In the genomic region with DNA sequence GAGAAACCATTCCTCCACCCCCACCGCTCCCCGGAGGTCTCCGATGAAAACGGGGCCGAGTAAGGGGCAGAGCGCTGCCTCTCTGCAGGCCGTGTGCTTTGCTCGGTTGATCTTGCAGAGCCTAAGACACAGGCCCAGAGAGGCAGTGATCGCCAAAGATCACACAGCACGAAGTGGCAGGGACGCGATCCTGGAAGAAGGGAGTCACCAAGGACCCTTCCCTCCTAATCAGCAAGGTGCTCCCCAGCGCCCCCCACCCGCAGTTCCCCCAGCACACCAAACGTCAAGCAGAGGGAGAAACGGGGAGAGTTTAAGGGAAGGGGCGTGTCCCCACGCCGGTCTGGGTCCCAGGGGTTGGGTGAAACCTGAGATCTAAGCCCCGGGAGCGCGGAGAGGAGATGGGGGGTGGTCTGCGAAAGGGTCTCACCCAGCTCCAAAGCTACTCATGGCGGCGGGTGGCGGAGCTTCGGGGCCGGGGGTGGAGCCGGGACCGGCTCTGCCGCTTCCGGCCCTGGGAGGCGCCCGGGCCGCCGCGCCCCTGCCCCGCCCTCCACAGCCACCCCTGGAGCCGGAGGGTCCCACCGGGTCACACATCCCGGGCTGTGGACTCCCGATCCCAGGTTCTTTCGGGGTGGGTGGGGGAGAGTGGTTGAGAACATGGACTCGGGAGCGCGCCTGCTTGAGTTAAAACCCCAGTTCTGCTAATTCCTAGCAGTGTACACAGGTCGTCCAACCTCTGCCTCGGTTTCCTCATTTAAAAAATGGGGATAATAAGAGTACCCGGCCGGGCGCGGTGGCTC, we compare ENCODE assay signal across 1 cellular context.
TF ChIP-seq lines count a peak whose summit lies in the region.

A gene with protein sequence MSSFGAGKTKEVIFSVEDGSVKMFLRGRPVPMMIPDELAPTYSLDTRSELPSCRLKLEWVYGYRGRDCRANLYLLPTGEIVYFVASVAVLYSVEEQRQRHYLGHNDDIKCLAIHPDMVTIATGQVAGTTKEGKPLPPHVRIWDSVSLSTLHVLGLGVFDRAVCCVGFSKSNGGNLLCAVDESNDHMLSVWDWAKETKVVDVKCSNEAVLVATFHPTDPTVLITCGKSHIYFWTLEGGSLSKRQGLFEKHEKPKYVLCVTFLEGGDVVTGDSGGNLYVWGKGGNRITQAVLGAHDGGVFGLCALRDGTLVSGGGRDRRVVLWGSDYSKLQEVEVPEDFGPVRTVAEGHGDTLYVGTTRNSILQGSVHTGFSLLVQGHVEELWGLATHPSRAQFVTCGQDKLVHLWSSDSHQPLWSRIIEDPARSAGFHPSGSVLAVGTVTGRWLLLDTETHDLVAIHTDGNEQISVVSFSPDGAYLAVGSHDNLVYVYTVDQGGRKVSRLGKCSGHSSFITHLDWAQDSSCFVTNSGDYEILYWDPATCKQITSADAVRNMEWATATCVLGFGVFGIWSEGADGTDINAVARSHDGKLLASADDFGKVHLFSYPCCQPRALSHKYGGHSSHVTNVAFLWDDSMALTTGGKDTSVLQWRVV (minus strand): TSS at position 468 of the 800 bp plus-strand sequence. CDS start 21 bp downstream, at position 447.

TF ChIP-seq in GM12878, 131 proteins besides CTCF, POLR2A, EP300 and RAD21 (continues in another document):
- TF ChIP-seq, protein P1, sequence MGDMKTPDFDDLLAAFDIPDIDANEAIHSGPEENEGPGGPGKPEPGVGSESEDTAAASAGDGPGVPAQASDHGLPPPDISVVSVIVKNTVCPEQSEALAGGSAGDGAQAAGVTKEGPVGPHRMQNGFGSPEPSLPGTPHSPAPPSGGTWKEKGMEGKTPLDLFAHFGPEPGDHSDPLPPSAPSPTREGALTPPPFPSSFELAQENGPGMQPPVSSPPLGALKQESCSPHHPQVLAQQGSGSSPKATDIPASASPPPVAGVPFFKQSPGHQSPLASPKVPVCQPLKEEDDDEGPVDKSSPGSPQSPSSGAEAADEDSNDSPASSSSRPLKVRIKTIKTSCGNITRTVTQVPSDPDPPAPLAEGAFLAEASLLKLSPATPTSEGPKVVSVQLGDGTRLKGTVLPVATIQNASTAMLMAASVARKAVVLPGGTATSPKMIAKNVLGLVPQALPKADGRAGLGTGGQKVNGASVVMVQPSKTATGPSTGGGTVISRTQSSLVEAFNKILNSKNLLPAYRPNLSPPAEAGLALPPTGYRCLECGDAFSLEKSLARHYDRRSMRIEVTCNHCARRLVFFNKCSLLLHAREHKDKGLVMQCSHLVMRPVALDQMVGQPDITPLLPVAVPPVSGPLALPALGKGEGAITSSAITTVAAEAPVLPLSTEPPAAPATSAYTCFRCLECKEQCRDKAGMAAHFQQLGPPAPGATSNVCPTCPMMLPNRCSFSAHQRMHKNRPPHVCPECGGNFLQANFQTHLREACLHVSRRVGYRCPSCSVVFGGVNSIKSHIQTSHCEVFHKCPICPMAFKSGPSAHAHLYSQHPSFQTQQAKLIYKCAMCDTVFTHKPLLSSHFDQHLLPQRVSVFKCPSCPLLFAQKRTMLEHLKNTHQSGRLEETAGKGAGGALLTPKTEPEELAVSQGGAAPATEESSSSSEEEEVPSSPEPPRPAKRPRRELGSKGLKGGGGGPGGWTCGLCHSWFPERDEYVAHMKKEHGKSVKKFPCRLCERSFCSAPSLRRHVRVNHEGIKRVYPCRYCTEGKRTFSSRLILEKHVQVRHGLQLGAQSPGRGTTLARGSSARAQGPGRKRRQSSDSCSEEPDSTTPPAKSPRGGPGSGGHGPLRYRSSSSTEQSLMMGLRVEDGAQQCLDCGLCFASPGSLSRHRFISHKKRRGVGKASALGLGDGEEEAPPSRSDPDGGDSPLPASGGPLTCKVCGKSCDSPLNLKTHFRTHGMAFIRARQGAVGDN (IDR thresholded peaks at IDR 0.05) = no peak
- TF ChIP-seq FOXK2 (IDR thresholded peaks at IDR 0.05) (no peak), HDAC2 (IDR thresholded peaks at IDR 0.05) (no peak), IKZF1 (conservative IDR thresholded peaks at IDR 0.05) (peak; percentile 41; the same call in 1 of the 2 replicates), SMARCA5 (IDR thresholded peaks at IDR 0.05) (peak; percentile 73; the same call in 1 of the 2 replicates), BMI1 (IDR thresholded peaks at IDR 0.05; ENCODE audit: borderline replicate concordance) (no peak), RAD51 (IDR thresholded peaks at IDR 0.05) (no peak), NBN (IDR thresholded peaks at IDR 0.05) (peak; percentile 48; the same call in 1 of the 2 replicates), FOXM1 (IDR thresholded peaks at IDR 0.05; ENCODE audit: low read depth, low read length) (no peak), SUZ12 (IDR thresholded peaks at IDR 0.05; ENCODE audit: unreplicated experiment) (no peak), BRCA1 (IDR thresholded peaks at IDR 0.05; ENCODE audit: low read depth, low read length) (no peak), YY1 (IDR thresholded peaks at IDR 0.05; ENCODE audit: low read depth, low read length) (peak; percentile 83), TCF12 (IDR thresholded peaks at IDR 0.05; ENCODE audit: low read depth, low read length) (no peak), BCL11A (IDR thresholded peaks at IDR 0.05; ENCODE audit: low read depth, low read length) (no peak), TBL1XR1 (IDR thresholded peaks at IDR 0.05; ENCODE audit: low read depth, low read length) (no peak), NFIC (IDR thresholded peaks at IDR 0.05; ENCODE audit: low read depth, low read length) (no peak), CBX3 (IDR thresholded peaks at IDR 0.05; ENCODE audit: borderline replicate concordance, low read depth) (no peak), EED (IDR thresholded peaks at IDR 0.05; ENCODE audit: low read depth) (no peak), TARDBP (IDR thresholded peaks at IDR 0.05; ENCODE audit: borderline replicate concordance) (no peak), POLR2AphosphoS5 (IDR thresholded peaks at IDR 0.05; ENCODE audit: low read length) (peak; percentile 47; the same call in 1 of the 2 replicates), FOS (IDR thresholded peaks at IDR 0.05; ENCODE audit: borderline replicate concordance, extremely low read depth, insufficient read length) (no peak), ESRRA (IDR thresholded peaks at IDR 0.05; ENCODE audit: low read length) (no peak), NR2F1 (conservative IDR thresholded peaks at IDR 0.05) (peak; percentile 19; the same call in 1 of the 2 replicates), ZNF207 (IDR thresholded peaks at IDR 0.05; ENCODE audit: borderline replicate concordance) (no peak), CHD4 (IDR thresholded peaks at IDR 0.05) (no peak), WRNIP1 (IDR thresholded peaks at IDR 0.05; ENCODE audit: borderline replicate concordance, low read depth, low read length) (no peak)
- TF ChIP-seq, protein P2, sequence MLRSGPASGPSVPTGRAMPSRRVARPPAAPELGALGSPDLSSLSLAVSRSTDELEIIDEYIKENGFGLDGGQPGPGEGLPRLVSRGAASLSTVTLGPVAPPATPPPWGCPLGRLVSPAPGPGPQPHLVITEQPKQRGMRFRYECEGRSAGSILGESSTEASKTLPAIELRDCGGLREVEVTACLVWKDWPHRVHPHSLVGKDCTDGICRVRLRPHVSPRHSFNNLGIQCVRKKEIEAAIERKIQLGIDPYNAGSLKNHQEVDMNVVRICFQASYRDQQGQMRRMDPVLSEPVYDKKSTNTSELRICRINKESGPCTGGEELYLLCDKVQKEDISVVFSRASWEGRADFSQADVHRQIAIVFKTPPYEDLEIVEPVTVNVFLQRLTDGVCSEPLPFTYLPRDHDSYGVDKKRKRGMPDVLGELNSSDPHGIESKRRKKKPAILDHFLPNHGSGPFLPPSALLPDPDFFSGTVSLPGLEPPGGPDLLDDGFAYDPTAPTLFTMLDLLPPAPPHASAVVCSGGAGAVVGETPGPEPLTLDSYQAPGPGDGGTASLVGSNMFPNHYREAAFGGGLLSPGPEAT (IDR thresholded peaks at IDR 0.05; ENCODE audit: low read depth) = no peak
- TF ChIP-seq, protein P3, sequence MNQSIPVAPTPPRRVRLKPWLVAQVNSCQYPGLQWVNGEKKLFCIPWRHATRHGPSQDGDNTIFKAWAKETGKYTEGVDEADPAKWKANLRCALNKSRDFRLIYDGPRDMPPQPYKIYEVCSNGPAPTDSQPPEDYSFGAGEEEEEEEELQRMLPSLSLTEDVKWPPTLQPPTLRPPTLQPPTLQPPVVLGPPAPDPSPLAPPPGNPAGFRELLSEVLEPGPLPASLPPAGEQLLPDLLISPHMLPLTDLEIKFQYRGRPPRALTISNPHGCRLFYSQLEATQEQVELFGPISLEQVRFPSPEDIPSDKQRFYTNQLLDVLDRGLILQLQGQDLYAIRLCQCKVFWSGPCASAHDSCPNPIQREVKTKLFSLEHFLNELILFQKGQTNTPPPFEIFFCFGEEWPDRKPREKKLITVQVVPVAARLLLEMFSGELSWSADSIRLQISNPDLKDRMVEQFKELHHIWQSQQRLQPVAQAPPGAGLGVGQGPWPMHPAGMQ (IDR thresholded peaks at IDR 0.05; ENCODE audit: borderline replicate concordance) = no peak
- TF ChIP-seq, protein P4, sequence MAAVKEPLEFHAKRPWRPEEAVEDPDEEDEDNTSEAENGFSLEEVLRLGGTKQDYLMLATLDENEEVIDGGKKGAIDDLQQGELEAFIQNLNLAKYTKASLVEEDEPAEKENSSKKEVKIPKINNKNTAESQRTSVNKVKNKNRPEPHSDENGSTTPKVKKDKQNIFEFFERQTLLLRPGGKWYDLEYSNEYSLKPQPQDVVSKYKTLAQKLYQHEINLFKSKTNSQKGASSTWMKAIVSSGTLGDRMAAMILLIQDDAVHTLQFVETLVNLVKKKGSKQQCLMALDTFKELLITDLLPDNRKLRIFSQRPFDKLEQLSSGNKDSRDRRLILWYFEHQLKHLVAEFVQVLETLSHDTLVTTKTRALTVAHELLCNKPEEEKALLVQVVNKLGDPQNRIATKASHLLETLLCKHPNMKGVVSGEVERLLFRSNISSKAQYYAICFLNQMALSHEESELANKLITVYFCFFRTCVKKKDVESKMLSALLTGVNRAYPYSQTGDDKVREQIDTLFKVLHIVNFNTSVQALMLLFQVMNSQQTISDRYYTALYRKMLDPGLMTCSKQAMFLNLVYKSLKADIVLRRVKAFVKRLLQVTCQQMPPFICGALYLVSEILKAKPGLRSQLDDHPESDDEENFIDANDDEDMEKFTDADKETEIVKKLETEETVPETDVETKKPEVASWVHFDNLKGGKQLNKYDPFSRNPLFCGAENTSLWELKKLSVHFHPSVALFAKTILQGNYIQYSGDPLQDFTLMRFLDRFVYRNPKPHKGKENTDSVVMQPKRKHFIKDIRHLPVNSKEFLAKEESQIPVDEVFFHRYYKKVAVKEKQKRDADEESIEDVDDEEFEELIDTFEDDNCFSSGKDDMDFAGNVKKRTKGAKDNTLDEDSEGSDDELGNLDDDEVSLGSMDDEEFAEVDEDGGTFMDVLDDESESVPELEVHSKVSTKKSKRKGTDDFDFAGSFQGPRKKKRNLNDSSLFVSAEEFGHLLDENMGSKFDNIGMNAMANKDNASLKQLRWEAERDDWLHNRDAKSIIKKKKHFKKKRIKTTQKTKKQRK (IDR thresholded peaks at IDR 0.05; ENCODE audit: low read depth, low read length) = no peak
- TF ChIP-seq, protein P5, sequence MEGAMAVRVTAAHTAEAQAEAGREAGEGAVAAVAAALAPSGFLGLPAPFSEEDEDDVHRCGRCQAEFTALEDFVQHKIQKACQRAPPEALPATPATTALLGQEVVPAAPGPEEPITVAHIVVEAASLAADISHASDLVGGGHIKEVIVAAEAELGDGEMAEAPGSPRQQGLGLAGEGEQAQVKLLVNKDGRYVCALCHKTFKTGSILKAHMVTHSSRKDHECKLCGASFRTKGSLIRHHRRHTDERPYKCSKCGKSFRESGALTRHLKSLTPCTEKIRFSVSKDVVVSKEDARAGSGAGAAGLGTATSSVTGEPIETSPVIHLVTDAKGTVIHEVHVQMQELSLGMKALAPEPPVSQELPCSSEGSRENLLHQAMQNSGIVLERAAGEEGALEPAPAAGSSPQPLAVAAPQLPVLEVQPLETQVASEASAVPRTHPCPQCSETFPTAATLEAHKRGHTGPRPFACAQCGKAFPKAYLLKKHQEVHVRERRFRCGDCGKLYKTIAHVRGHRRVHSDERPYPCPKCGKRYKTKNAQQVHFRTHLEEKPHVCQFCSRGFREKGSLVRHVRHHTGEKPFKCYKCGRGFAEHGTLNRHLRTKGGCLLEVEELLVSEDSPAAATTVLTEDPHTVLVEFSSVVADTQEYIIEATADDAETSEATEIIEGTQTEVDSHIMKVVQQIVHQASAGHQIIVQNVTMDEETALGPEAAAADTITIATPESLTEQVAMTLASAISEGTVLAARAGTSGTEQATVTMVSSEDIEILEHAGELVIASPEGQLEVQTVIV (IDR thresholded peaks at IDR 0.05; ENCODE audit: borderline replicate concordance, partially characterized antibody) = no peak
- TF ChIP-seq, protein P6, sequence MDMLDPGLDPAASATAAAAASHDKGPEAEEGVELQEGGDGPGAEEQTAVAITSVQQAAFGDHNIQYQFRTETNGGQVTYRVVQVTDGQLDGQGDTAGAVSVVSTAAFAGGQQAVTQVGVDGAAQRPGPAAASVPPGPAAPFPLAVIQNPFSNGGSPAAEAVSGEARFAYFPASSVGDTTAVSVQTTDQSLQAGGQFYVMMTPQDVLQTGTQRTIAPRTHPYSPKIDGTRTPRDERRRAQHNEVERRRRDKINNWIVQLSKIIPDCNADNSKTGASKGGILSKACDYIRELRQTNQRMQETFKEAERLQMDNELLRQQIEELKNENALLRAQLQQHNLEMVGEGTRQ (IDR thresholded peaks at IDR 0.05; ENCODE audit: borderline replicate concordance, low read depth, low read length) = no peak
- TF ChIP-seq, protein P7, sequence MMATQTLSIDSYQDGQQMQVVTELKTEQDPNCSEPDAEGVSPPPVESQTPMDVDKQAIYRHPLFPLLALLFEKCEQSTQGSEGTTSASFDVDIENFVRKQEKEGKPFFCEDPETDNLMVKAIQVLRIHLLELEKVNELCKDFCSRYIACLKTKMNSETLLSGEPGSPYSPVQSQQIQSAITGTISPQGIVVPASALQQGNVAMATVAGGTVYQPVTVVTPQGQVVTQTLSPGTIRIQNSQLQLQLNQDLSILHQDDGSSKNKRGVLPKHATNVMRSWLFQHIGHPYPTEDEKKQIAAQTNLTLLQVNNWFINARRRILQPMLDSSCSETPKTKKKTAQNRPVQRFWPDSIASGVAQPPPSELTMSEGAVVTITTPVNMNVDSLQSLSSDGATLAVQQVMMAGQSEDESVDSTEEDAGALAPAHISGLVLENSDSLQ (IDR thresholded peaks at IDR 0.05) = no peak
- TF ChIP-seq, protein P8, sequence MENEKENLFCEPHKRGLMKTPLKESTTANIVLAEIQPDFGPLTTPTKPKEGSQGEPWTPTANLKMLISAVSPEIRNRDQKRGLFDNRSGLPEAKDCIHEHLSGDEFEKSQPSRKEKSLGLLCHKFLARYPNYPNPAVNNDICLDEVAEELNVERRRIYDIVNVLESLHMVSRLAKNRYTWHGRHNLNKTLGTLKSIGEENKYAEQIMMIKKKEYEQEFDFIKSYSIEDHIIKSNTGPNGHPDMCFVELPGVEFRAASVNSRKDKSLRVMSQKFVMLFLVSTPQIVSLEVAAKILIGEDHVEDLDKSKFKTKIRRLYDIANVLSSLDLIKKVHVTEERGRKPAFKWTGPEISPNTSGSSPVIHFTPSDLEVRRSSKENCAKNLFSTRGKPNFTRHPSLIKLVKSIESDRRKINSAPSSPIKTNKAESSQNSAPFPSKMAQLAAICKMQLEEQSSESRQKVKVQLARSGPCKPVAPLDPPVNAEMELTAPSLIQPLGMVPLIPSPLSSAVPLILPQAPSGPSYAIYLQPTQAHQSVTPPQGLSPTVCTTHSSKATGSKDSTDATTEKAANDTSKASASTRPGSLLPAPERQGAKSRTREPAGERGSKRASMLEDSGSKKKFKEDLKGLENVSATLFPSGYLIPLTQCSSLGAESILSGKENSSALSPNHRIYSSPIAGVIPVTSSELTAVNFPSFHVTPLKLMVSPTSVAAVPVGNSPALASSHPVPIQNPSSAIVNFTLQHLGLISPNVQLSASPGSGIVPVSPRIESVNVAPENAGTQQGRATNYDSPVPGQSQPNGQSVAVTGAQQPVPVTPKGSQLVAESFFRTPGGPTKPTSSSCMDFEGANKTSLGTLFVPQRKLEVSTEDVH (IDR thresholded peaks at IDR 0.05; ENCODE audit: low read depth, partially characterized antibody) = no peak
